8 cellular contexts compared by ENCODE assay signal in the genomic region with DNA sequence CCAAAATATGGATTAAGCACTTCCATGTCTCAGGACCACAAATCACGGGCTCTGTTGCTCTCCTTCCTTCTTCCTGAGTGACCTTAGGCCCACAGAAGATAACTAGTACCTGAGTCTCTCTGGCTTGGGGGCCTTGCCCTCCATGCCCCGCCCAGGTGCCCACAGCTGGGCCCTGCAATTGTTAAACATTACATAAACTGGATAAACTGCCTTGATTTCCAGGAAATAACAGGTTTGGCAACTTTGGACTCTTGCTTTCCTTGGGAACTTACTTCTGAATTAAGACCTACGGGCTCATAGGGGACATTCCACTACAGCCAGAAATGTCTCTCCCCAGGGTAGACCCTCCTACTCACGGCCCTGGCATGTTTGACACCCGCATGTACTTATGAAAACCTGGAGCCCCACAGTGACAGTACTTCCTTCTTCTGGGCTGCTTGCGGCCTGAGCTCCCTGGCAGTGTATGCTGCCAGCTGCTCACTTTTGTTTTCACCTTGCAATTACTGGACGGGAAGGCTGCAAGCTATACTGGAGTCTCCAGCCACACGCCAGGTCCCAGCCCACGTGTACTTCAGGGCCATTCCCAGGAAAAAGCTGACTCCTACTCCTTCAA. TPM values are rescaled to one million over a fixed set of nuclear protein-coding genes. Genes with fewer than 3 reads are reported as not detected.
DNase-seq lines count a peak whose midpoint lies in the region; ATAC-seq and TF ChIP-seq lines count a peak whose summit lies in the region.

No MANE protein-coding gene starts in this region.

- in situ Hi-C loops in GM23248 (cut with MboI): no loop called here

- H3K4me3 ChIP-seq in GM12864 (ENCODE audit: low read depth, low read length) (peak overlapping the region; percentile 53), muscle layer of duodenum (ENCODE audit: low read depth in 1 of 2, low read length in 2 of 2) (no peak overlapping the region), GM23248 (no peak overlapping the region)

- no peak for TF ChIP-seq CTCF in GM12864 (IDR thresholded peaks at IDR 0.05; ENCODE audit: low read depth, low read length, missing control alignments)

- H3K4me1 ChIP-seq in muscle layer of duodenum (ENCODE audit: control insufficient read depth in 1 of 2, insufficient read depth in 2 of 2, low read length in 2 of 2) (peaks cover 7 to 25% of the 10 kb centered on the region in 2 donors), GM23248 (ENCODE audit: insufficient read depth) (peaks cover 16% of the 10 kb centered on the region)

- peak overlapping the region; percentile 59 for H3K4me3 Mint-ChIP-seq in activated T-helper 1 cell treated with anti-CD3 and anti-CD28 coated beads, Interleukin-12 subunit alpha, Interleukin-12 subunit beta, Interleukin-2, Interleukin-4 antibody, amounts not matched to agents 30 ng/mL and 10 ng/mL and 1 ng/mL, durations not matched to agents 14 hours and 24 hours and 36 hours

- no peak overlapping the region for H3K9ac ChIP-seq in GM23248

- peaks cover 13% of the 10 kb centered on the region for H3K36me3 Mint-ChIP-seq in activated T-helper 1 cell treated with anti-CD3 and anti-CD28 coated beads, Interleukin-12 subunit alpha, Interleukin-12 subunit beta, Interleukin-2, Interleukin-4 antibody, amounts not matched to agents 30 ng/mL and 10 ng/mL and 1 ng/mL, durations not matched to agents 14 hours and 24 hours and 36 hours (ENCODE audit: low read depth)

- peaks cover 7% of the 10 kb centered on the region for H3F3A ChIP-seq in GM23248 (ENCODE audit: insufficient read depth)

- DNase-seq in GM12864 (ENCODE audit: low read depth): no peak
- peak; percentile 85 for DNase-seq in NAMALWA (ENCODE audit: low spot score)
- DNase-seq in activated T-helper 1 cell treated with anti-CD3 and anti-CD28 coated beads, Interleukin-12 subunit alpha, Interleukin-12 subunit beta, Interleukin-2, Interleukin-4 antibody, amounts not matched to agents 30 ng/mL and 10 ng/mL and 1 ng/mL, durations not matched to agents 14 hours and 24 hours and 36 hours (ENCODE audit: low spot score): no peak
- no peak for DNase-seq in GM23248
- DNase-seq in activated CD4-positive, alpha-beta T cell treated with anti-CD3 and anti-CD28 coated beads, Interleukin-2, amount 50 U/mL, for 1 hour: no peak

- H3K9me2 ChIP-seq in GM23248 (ENCODE audit: insufficient read depth): no peaks in the 10 kb centered on the region

- H3K27ac ChIP-seq in muscle layer of duodenum (ENCODE audit: low read length) (peak overlapping the region; percentile 89), GM23248 (no peak overlapping the region)

- H3K27me3 Mint-ChIP-seq in activated T-helper 1 cell treated with anti-CD3 and anti-CD28 coated beads, Interleukin-12 subunit alpha, Interleukin-12 subunit beta, Interleukin-2, Interleukin-4 antibody, amounts not matched to agents 30 ng/mL and 10 ng/mL and 1 ng/mL, durations not matched to agents 14 hours and 24 hours and 36 hours (ENCODE audit: insufficient read depth): no peaks in the 10 kb centered on the region

- no peaks in the 10 kb centered on the region for H3K36me3 ChIP-seq in muscle layer of duodenum (ENCODE audit: control insufficient read depth in 1 of 2, insufficient read depth in 2 of 2, low read length in 2 of 2)
- no peaks in the 10 kb centered on the region for H3K36me3 ChIP-seq in GM23248 (ENCODE audit: low read depth)

- intact Hi-C loops in activated T-helper 1 cell treated with anti-CD3 and anti-CD28 coated beads, Interleukin-12 subunit alpha, Interleukin-12 subunit beta, Interleukin-2, Interleukin-4 antibody, amounts not matched to agents 30 ng/mL and 10 ng/mL and 1 ng/mL, durations not matched to agents 14 hours and 24 hours and 36 hours (cut with micrococcal nuclease): loop anchor here (1.0 to 10.0 kb wide), 2 partner anchors 22 to 242 kb away; a partner anchor contains a TSS

- no peak for ATAC-seq in HG02840 (IDR thresholded peaks at IDR 0.05; ENCODE audit: low FRiP score, unreplicated experiment)
- no peak for ATAC-seq in GM21360 (IDR thresholded peaks at IDR 0.05; ENCODE audit: unreplicated experiment)

- H3K79me2 ChIP-seq in GM23248 (ENCODE audit: insufficient read depth): peaks cover 23% of the 10 kb centered on the region

- no peak overlapping the region for H2AFZ ChIP-seq in GM23248

- H4K20me1 ChIP-seq in GM23248 (ENCODE audit: insufficient read depth): no peaks in the 10 kb centered on the region

- H3K9me3 Mint-ChIP-seq in activated T-helper 1 cell treated with anti-CD3 and anti-CD28 coated beads, Interleukin-12 subunit alpha, Interleukin-12 subunit beta, Interleukin-2, Interleukin-4 antibody, amounts not matched to agents 30 ng/mL and 10 ng/mL and 1 ng/mL, durations not matched to agents 14 hours and 24 hours and 36 hours: no peaks in the 10 kb centered on the region

- peaks cover 52% of the 10 kb centered on the region for H3K4me1 Mint-ChIP-seq in activated T-helper 1 cell treated with anti-CD3 and anti-CD28 coated beads, Interleukin-12 subunit alpha, Interleukin-12 subunit beta, Interleukin-2, Interleukin-4 antibody, amounts not matched to agents 30 ng/mL and 10 ng/mL and 1 ng/mL, durations not matched to agents 14 hours and 24 hours and 36 hours (ENCODE audit: low read depth)

- H3K4me2 ChIP-seq in GM23248 (ENCODE audit: unreplicated experiment): no peak overlapping the region

- H3K9me3 ChIP-seq in muscle layer of duodenum (ENCODE audit: control insufficient read depth in 1 of 2, low read length in 2 of 2) (no peaks in the 10 kb centered on the region), GM23248 (ENCODE audit: low read depth) (no peaks in the 10 kb centered on the region)

- WGBS in GM23248 (ENCODE audit: low coverage in 1 of 2, low lambda C conversion rate in 2 of 2, missing lambda C conversion rate in 2 of 2), 2 experiments: 85 to 88% methylated on average over 9 of the region's 9 CpGs

- H3K27ac Mint-ChIP-seq in activated T-helper 1 cell treated with anti-CD3 and anti-CD28 coated beads, Interleukin-12 subunit alpha, Interleukin-12 subunit beta, Interleukin-2, Interleukin-4 antibody, amounts not matched to agents 30 ng/mL and 10 ng/mL and 1 ng/mL, durations not matched to agents 14 hours and 24 hours and 36 hours: peak overlapping the region; percentile 94

- H3K27me3 ChIP-seq in muscle layer of duodenum (ENCODE audit: low read depth, low read length) (no peaks in the 10 kb centered on the region), GM23248 (replicated peaks; ENCODE audit: insufficient read depth) (no peaks in the 10 kb centered on the region)

RNA-seq across cellular contexts. Expression of a gene that starts 2.3 kb away (rescaled TPM):
- 206 and 217 TPM in 2 replicates for total RNA-seq in activated T-helper 1 cell treated with anti-CD3 and anti-CD28 coated beads, Interleukin-12 subunit alpha, Interleukin-12 subunit beta, Interleukin-2, Interleukin-4 antibody, amounts not matched to agents 30 ng/mL and 10 ng/mL and 1 ng/mL, durations not matched to agents 14 hours and 24 hours and 36 hours
- total RNA-seq in GM23248 (2014; rRNA removed; shearing (Covaris generic)): 5.6 and 6.4 TPM in 2 replicates
- 0.56 and 1.2 TPM in 2 replicates for polyA plus RNA-seq in GM23248 (2016; fragmentation: Nextera tagmentation; extraction: Ambion mirVana)

RNA-seq across cellular contexts. Expression of a gene that starts 22.5 kb away (rescaled TPM):
- 50.4 and 51.7 TPM in 2 replicates for total RNA-seq in activated T-helper 1 cell treated with anti-CD3 and anti-CD28 coated beads, Interleukin-12 subunit alpha, Interleukin-12 subunit beta, Interleukin-2, Interleukin-4 antibody, amounts not matched to agents 30 ng/mL and 10 ng/mL and 1 ng/mL, durations not matched to agents 14 hours and 24 hours and 36 hours
- 4.0 TPM in 1 of 2 replicates, not detected in the other for total RNA-seq in GM23248 (2014; rRNA removed; shearing (Covaris generic))
- polyA plus RNA-seq in GM23248 (2016; fragmentation: Nextera tagmentation; extraction: Ambion mirVana): 0.31 TPM in 1 of 2 replicates, not detected in the other

RNA-seq across cellular contexts. Expression of a gene that starts 45.2 kb away (rescaled TPM):
- total RNA-seq in activated T-helper 1 cell treated with anti-CD3 and anti-CD28 coated beads, Interleukin-12 subunit alpha, Interleukin-12 subunit beta, Interleukin-2, Interleukin-4 antibody, amounts not matched to agents 30 ng/mL and 10 ng/mL and 1 ng/mL, durations not matched to agents 14 hours and 24 hours and 36 hours: 2.7 and 3.3 TPM in 2 replicates
- 3.7 and 4.0 TPM in 2 replicates for total RNA-seq in GM23248 (2014; rRNA removed; shearing (Covaris generic))
- polyA plus RNA-seq in GM23248 (2016; fragmentation: Nextera tagmentation; extraction: Ambion mirVana): 1.3 and 1.5 TPM in 2 replicates

Comparison
In these comparisons a context has a peak if more than half of its experiments do, and no peak if none do; other contexts are left out.
1. RNA of a gene that starts 2.3 kb away (total RNA-seq): 206 to 217 TPM in activated T-helper 1 cell treated with anti-CD3 and anti-CD28 coated beads, Interleukin-12 subunit alpha, Interleukin-12 subunit beta, Interleukin-2, Interleukin-4 antibody, amounts not matched to agents 30 ng/mL and 10 ng/mL and 1 ng/mL, durations not matched to agents 14 hours and 24 hours and 36 hours; 5.6 to 6.4 TPM in GM23248; every median in the first group is over 10 times any median in the second.
2. RNA of a gene that starts 22.5 kb away (total RNA-seq): 50.4 to 51.7 TPM in activated T-helper 1 cell treated with anti-CD3 and anti-CD28 coated beads, Interleukin-12 subunit alpha, Interleukin-12 subunit beta, Interleukin-2, Interleukin-4 antibody, amounts not matched to agents 30 ng/mL and 10 ng/mL and 1 ng/mL, durations not matched to agents 14 hours and 24 hours and 36 hours; 4.0 TPM in GM23248; every median in the first group is over 10 times any median in the second.